ENCODE assay signal across 8 cellular contexts in genomic region chr16:66483689-66484452, GRCh38. TPM values are rescaled to one million over a fixed set of nuclear protein-coding genes. Genes with fewer than 3 reads are reported as not detected.
A peak's percentile ranks its signal among the peaks of the same experiment; 100 is the strongest.
DNase-seq lines count a peak whose midpoint lies in the region; ATAC-seq and TF ChIP-seq lines count a peak whose summit lies in the region.

No MANE protein-coding gene starts in this region.

- intact Hi-C loops in activated CD4-positive, alpha-beta T cell treated with anti-CD3 and anti-CD28 coated beads for 36 hours (cut with DNase I, micrococcal nuclease), result loop anchor here (1.0 kb wide), 2 partner anchors 78 to 127 kb away; no protein-coding TSS in a partner anchor
- intact Hi-C loops in left lung (cut with DNase I), result loop anchor here in 1 of 2 donors (5.0 to 10.0 kb wide), 2 partner anchors 77 to 121 kb away; partner anchors contain the start of gene CMTM3

- H3K9me3 ChIP-seq in left lung, result no peaks in the 10 kb centered on the region

- DNase-seq in NCI-H1417 (lab: John Stamatoyannopoulos, UW) (peak; percentile 28 to 74 (median 43)), NCI-H1417 treated with DMSO at 0.1 percent for 48 hours (lab: John Stamatoyannopoulos, UW) (no peak), NCI-H345 (lab: John Stamatoyannopoulos, UW) (peak; percentile 63), cerebellar cortex (ENCODE audit: low spot score) (peak; percentile 75), left lung (peak; percentile 86 to 97)
- peak; percentile 89 for DNase-seq in activated CD4-positive, alpha-beta T cell treated with anti-CD3 and anti-CD28 coated beads for 36 hours
- DNase-seq in stimulated activated CD4-positive, alpha-beta T cell treated with anti-CD3 and anti-CD28 coated beads, Interleukin-4, amount 100 ng/mL, for 48 hours (ENCODE audit: low read depth in 2 of 2), result peak; percentile 73 to 74

- POLR2A ChIA-PET in activated CD4-positive, alpha-beta T cell treated with anti-CD3 and anti-CD28 coated beads for 36 hours (lab: Charles Lee), result no interaction called here

- H3K9me3 Mint-ChIP-seq in activated CD4-positive, alpha-beta T cell treated with anti-CD3 and anti-CD28 coated beads for 36 hours (ENCODE audit: low read depth), result no peaks in the 10 kb centered on the region

- ATAC-seq in HG02885 (IDR thresholded peaks at IDR 0.05; ENCODE audit: poor library complexity, unreplicated experiment), result peak; percentile 65
- ATAC-seq in activated CD4-positive, alpha-beta T cell treated with anti-CD3 and anti-CD28 coated beads for 36 hours, result peak; percentile 77
- ATAC-seq in left lung, result peak; percentile 86

- peak; percentile 84 to 93 for TF ChIP-seq CTCF in left lung (IDR thresholded peaks at IDR 0.05)

- CTCF ChIA-PET in activated CD4-positive, alpha-beta T cell treated with anti-CD3 and anti-CD28 coated beads for 36 hours (lab: Charles Lee), result interaction anchor here (0.6 to 6.1 kb wide), 5 partner anchors 38 to 160 kb away, joined by 3 to 83 read pairs (median 6); no protein-coding TSS in a partner anchor

- H3K4me3 ChIP-seq in left lung, result no peak overlapping the region

- H3K27ac ChIP-seq in left lung, result no peak overlapping the region

- peaks cover 18% of the 10 kb centered on the region for H3K4me1 Mint-ChIP-seq in activated CD4-positive, alpha-beta T cell treated with anti-CD3 and anti-CD28 coated beads for 36 hours

- peaks cover 11 to 33% of the 10 kb centered on the region in 2 donors for H3K4me1 ChIP-seq in left lung

- H3K36me3 Mint-ChIP-seq in activated CD4-positive, alpha-beta T cell treated with anti-CD3 and anti-CD28 coated beads for 36 hours (ENCODE audit: low read depth), result no peaks in the 10 kb centered on the region

- no peaks in the 10 kb centered on the region for H3K27me3 Mint-ChIP-seq in activated CD4-positive, alpha-beta T cell treated with anti-CD3 and anti-CD28 coated beads for 36 hours

- H3K27me3 ChIP-seq in left lung, result no peaks in the 10 kb centered on the region

- H3K36me3 ChIP-seq in left lung, result no peaks in the 10 kb centered on the region

- H3K27ac Mint-ChIP-seq in activated CD4-positive, alpha-beta T cell treated with anti-CD3 and anti-CD28 coated beads for 36 hours, result peak overlapping the region; percentile 55

- no peak overlapping the region for H3K4me3 Mint-ChIP-seq in activated CD4-positive, alpha-beta T cell treated with anti-CD3 and anti-CD28 coated beads for 36 hours

RNA-seq across cellular contexts. Expression of gene BEAN1, which starts 56.8 kb away (rescaled TPM):
- not detected for total RNA-seq in activated CD4-positive, alpha-beta T cell treated with anti-CD3 and anti-CD28 coated beads for 36 hours
- total RNA-seq in left lung, result 1 to 10 TPM in 1 of 2 donors, under 1 TPM in 1; 0.65 to 2.0 TPM
